ENCODE assay signal across 21 cellular contexts in the genomic region with DNA sequence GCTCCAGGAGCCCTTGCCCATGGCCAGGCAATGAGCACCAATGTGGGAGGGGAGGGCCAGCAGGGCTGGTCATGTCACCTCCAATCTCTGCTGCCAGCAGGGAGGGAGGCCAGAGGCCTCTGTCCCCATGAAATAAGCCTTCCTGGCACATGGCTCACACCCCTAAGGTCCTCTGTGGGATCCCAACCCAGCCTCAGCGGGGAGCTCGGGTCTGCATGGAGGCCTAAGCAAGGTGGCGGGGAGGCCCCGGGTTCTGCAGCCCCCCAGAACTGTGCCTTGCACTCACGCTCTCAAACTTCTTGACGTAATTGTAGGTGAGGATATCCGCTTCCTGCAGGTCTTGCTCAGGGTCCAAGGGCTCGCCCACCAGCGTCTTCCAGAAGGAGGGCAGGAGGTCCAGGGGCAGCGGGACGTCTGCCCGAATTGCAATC.
"Had no signal": no experiment of that assay in that cellular context is flagged by ENCODE, and none has a peak within 500 bp of the region (broad histone marks: within the 10 kb centered on the region; RNA-seq: fewer than 3 reads in every experiment).

No MANE protein-coding gene starts in this region.

- H3K27ac ChIP-seq: body of pancreas, colonic mucosa, left lung, vagina had no signal

- H3K9me3 ChIP-seq: body of pancreas, colonic mucosa, left lung, vagina had no signal

- DNase-seq: activated B cell treated with CpG ODN at 0.5 μM for 24 hours; activated CD4-positive, alpha-beta T cell treated with anti-CD3 and anti-CD28 coated beads for 48 hours; activated naive CD4-positive, alpha-beta T cell; body of pancreas; caudate nucleus; colonic mucosa; erythroblast; left lung; nucleus accumbens; posterior cingulate gyrus; retina; stimulated activated CD4-positive, alpha-beta T cell treated with anti-CD3 and anti-CD28 coated beads, Interleukin-2, amount 100 ng/mL, for 24 hours; stimulated activated naive CD8-positive, alpha-beta T cell treated with anti-CD3 and anti-CD28 coated beads, Interleukin-15, amount 100 ng/mL, for 72 hours; SW 1271; trophoblast cell had no signal

- H3K36me3 Mint-ChIP-seq: natural killer cell treated with Interleukin-12 subunit alpha and Interleukin-12 subunit beta and Interleukin-15 and Interleukin-18, amount 100 ng/mL, for 72 hours had no signal

- H3K27me3 Mint-ChIP-seq: activated B cell treated with CpG ODN at 0.5 μM for 24 hours; natural killer cell treated with Interleukin-12 subunit alpha and Interleukin-12 subunit beta and Interleukin-15 and Interleukin-18, amount 100 ng/mL, for 72 hours; stimulated activated naive CD8-positive, alpha-beta T cell treated with anti-CD3 and anti-CD28 coated beads, Interleukin-15, amount 100 ng/mL, for 72 hours had no signal

- H3K4me3 ChIP-seq: body of pancreas, colonic mucosa, left lung, vagina had no signal

- H3K4me1 Mint-ChIP-seq: mesothelial cell of epicardium had no signal

- FAIRE-seq: endometrium, frontal cortex had no signal

- H3K9me3 Mint-ChIP-seq: activated B cell treated with CpG ODN at 0.5 μM for 24 hours; activated T-helper 1 cell treated with anti-CD3 and anti-CD28 coated beads, Interleukin-12 subunit alpha, Interleukin-12 subunit beta, Interleukin-2, Interleukin-4 antibody, amounts not matched to agents 30 ng/mL and 10 ng/mL and 1 ng/mL, durations not matched to agents 14 hours and 24 hours and 36 hours; mesothelial cell of epicardium; natural killer cell treated with Interleukin-12 subunit alpha and Interleukin-12 subunit beta and Interleukin-15 and Interleukin-18, amount 100 ng/mL, for 72 hours; stimulated activated naive CD8-positive, alpha-beta T cell treated with anti-CD3 and anti-CD28 coated beads, Interleukin-15, amount 100 ng/mL, for 72 hours had no signal

- H3K4me1 ChIP-seq: body of pancreas, colonic mucosa, left lung, vagina had no signal

- H3K36me3 ChIP-seq: colonic mucosa had no signal

- H3K27me3 ChIP-seq: body of pancreas, colonic mucosa, left lung, vagina had no signal

- ATAC-seq: body of pancreas; left lung; natural killer cell treated with Interleukin-12 subunit alpha and Interleukin-12 subunit beta and Interleukin-15 and Interleukin-18, amount 100 ng/mL, for 72 hours; stimulated activated naive CD8-positive, alpha-beta T cell treated with anti-CD3 and anti-CD28 coated beads, Interleukin-15, amount 100 ng/mL, for 72 hours had no signal

- H3K4me3 Mint-ChIP-seq: activated B cell treated with CpG ODN at 0.5 μM for 24 hours; activated T-helper 1 cell treated with anti-CD3 and anti-CD28 coated beads, Interleukin-12 subunit alpha, Interleukin-12 subunit beta, Interleukin-2, Interleukin-4 antibody, amounts not matched to agents 30 ng/mL and 10 ng/mL and 1 ng/mL, durations not matched to agents 14 hours and 24 hours and 36 hours; mesothelial cell of epicardium; natural killer cell treated with Interleukin-12 subunit alpha and Interleukin-12 subunit beta and Interleukin-15 and Interleukin-18, amount 100 ng/mL, for 72 hours; stimulated activated naive CD8-positive, alpha-beta T cell treated with anti-CD3 and anti-CD28 coated beads, Interleukin-15, amount 100 ng/mL, for 72 hours had no signal

- H3K27ac Mint-ChIP-seq: activated B cell treated with CpG ODN at 0.5 μM for 24 hours; activated T-helper 1 cell treated with anti-CD3 and anti-CD28 coated beads, Interleukin-12 subunit alpha, Interleukin-12 subunit beta, Interleukin-2, Interleukin-4 antibody, amounts not matched to agents 30 ng/mL and 10 ng/mL and 1 ng/mL, durations not matched to agents 14 hours and 24 hours and 36 hours; mesothelial cell of epicardium; natural killer cell treated with Interleukin-12 subunit alpha and Interleukin-12 subunit beta and Interleukin-15 and Interleukin-18, amount 100 ng/mL, for 72 hours had no signal
